8 cellular contexts compared by ENCODE assay signal in the genomic region with DNA sequence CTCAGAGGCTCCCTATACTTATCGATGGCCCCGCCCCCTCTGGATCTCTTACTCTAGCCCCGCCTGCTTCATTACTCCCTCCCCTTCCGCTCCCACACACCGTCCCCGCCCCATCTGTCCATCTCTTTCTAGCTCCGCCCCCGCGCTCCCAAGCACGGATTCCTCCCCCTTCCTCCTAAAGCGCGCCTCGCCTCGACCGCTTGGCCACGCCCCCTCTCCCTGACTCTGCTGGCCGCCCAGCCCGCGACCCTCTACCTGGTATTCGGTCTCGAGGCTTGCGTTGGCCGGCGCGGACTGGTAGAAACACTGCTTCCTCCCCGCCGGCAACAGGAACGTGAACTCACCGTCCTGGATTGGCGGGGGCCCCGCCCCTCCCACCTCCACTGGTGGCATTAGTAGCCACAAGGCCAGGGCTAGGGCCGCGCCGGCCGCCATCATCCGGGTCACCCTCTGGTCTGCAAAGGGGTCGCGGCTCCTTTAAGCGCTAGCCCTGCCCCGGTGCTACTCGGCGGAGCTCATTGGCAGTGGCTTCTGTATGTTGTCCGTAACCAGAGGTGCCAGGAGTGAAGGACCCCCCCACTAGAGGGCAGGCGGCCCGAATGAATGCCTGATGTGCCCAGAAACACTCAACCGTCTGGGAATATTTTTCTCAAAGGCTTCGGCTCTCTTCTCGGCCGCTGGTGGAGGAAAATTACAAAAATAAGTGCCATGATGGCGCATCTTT. TPM values are rescaled to one million over a fixed set of nuclear protein-coding genes. Genes with fewer than 3 reads are reported as not detected.
A peak's percentile ranks its signal among the peaks of the same experiment; 100 is the strongest.
DNase-seq lines count a peak whose midpoint lies in the region; ATAC-seq, FAIRE-seq and TF ChIP-seq lines count a peak whose summit lies in the region.

A gene with protein sequence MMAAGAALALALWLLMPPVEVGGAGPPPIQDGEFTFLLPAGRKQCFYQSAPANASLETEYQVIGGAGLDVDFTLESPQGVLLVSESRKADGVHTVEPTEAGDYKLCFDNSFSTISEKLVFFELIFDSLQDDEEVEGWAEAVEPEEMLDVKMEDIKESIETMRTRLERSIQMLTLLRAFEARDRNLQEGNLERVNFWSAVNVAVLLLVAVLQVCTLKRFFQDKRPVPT (minus strand): TSS at position 459 of the 724 bp plus-strand sequence. CDS start 21 bp downstream, at position 438.

- WGBS in psoas muscle, 3 donors, result 0% methylated on average over 48 to 50 of the region's 50 CpGs

- intact Hi-C loops in psoas muscle (cut with DNase I), result no loop called here

- peak; percentile 73 for ATAC-seq in HG02884 (IDR thresholded peaks at IDR 0.05; ENCODE audit: unreplicated experiment)
- peak; percentile 90 to 93 (median 91) for ATAC-seq in psoas muscle

- TF ChIP-seq CTCF in GM13977 (IDR thresholded peaks at IDR 0.05; ENCODE audit: extremely low read depth, insufficient read depth, missing control alignments) (no peak), right atrium auricular region (IDR thresholded peaks at IDR 0.05) (peak; percentile 40 to 43), psoas muscle (IDR thresholded peaks at IDR 0.05) (peak; percentile 29)

- H3K36me3 ChIP-seq in right atrium auricular region (peaks cover 21% of the 10 kb centered on the region), psoas muscle (ENCODE audit: insufficient read depth in 1 of 2, low read depth in 1 of 2) (peaks cover 0 to 37% of the 10 kb centered on the region in 2 donors)

- H3K27me3 ChIP-seq in right atrium auricular region (no peaks in the 10 kb centered on the region), psoas muscle (ENCODE audit: insufficient read depth in 3 of 3, low read length in 2 of 3) (no peaks in the 10 kb centered on the region)

- H3K27ac ChIP-seq in angular gyrus (ENCODE audit: low read depth, low read length) (peak within 1 kb of the TSS; percentile 99), right atrium auricular region (peak within 1 kb of the TSS; percentile 98 to 99), psoas muscle (peak within 1 kb of the TSS; percentile 99)

- H3K4me1 ChIP-seq in right atrium auricular region (peaks cover 0 to 14% of the 10 kb centered on the region in 2 donors), psoas muscle (peaks cover 7% of the 10 kb centered on the region)

- H3K4me3 ChIP-seq in right atrium auricular region (peak within 1 kb of the TSS; percentile 69 to 73), psoas muscle (peak within 1 kb of the TSS; percentile 84)

- H3K9me3 ChIP-seq in right atrium auricular region (peaks cover 0 to 6% of the 10 kb centered on the region in 2 donors), psoas muscle (peaks cover 5% of the 10 kb centered on the region)

- DNase-seq in GM13977 (ENCODE audit: low spot score) (peak; percentile 95), NCI-H187 (lab: John Stamatoyannopoulos, UW) (peak; percentile 83 to 98), T-helper 2 cell (peak; percentile 87 to 98 (median 92)), right atrium auricular region (ENCODE audit: low spot score) (peak; percentile 100), psoas muscle (peak; percentile 100), urothelium cell line (ENCODE audit: low spot score) (peak; percentile 95)

- FAIRE-seq in urothelium cell line (lab: Jason Lieb, UNC), result no peak

- in situ Hi-C loops in GM13977 (cut with MboI; ENCODE audit: low pct_unique_long_range_greater_than_20kb, low sequenced_read_pairs, unreplicated experiment), result no loop called here

RNA-seq across cellular contexts. Expression of the gene that starts here (rescaled TPM):
- total RNA-seq in right atrium auricular region (10 to 100 TPM; 39.3 to 50.9 TPM), psoas muscle (10 to 100 TPM; 30.1 to 37.5 (median 34.2) TPM)
- 10 to 100 TPM; 54.4 to 79.3 (median 57.6) TPM for polyA plus RNA-seq in psoas muscle

Comparison
In these comparisons a context has a peak if more than half of its experiments do, and no peak if none do; other contexts are left out.
1. Peak in every context shown above with its lines: DNase-seq, ATAC-seq, H3K4me3 ChIP-seq and H3K27ac ChIP-seq.